ENCODE assay signal across 15 cellular contexts in the genomic region with DNA sequence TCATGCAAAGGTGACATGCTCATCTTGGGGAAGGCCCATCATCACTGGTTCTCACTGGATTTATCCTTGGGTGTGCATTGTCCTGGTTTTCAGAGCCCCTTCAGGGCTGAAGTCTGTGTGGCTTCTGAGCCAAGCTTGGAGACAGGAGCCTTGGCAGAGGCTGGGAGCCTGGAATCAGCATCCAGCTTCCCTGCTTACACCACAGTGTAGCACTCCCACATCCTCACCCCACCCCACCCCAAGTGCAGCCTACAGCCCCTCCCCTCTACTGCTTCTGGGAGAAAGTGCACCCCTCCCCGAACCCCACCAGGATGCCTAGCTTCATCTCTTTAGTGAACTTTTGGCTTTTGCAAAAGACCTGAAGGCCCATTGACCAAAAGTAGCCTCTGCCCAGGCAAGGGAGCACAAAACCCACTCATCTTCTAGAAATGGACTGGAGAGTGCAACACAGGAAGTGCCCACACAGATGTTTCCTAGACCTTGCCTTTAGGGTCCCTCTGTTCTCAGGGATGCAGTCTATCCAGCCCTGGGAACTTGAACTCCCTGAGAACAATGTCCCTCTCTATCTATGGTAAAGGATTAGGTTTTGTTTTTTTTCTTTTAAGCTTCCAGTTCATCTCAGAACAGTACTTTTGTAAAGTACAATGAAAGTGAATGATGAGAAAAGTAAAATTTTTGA.
DNase-seq lines count a peak whose midpoint lies in the region; ATAC-seq, FAIRE-seq and TF ChIP-seq lines count a peak whose summit lies in the region.
"Had no signal": no experiment of that assay in that cellular context is flagged by ENCODE, and none has a peak within 500 bp of the region (broad histone marks: within the 10 kb centered on the region; RNA-seq: fewer than 3 reads in every experiment).

No MANE protein-coding gene starts in this region.

- H3K4me2 ChIP-seq in HepG2 (ENCODE audit: low read depth, low read length) (no peak overlapping the region), GM12878 (ENCODE audit: control insufficient read depth, insufficient read depth) (peak overlapping the region; percentile 84)

- H3K36me3 ChIP-seq in liver (ENCODE audit: control insufficient read depth in 4 of 4, insufficient read depth in 3 of 4, low read depth in 1 of 4, low read length in 3 of 4) (no peaks in the 10 kb centered on the region), HepG2 (replicated peaks in 1 of 2; ENCODE audit: control insufficient read depth in 1 of 2, insufficient read depth in 2 of 2, low read length in 2 of 2) (no peaks in the 10 kb centered on the region), GM12878 (ENCODE audit: control insufficient read depth in 2 of 2, insufficient read depth in 2 of 2, low read length in 1 of 2) (no peaks in the 10 kb centered on the region), lower lobe of right lung (no peaks in the 10 kb centered on the region)
- H3K36me3 ChIP-seq: esophagus muscularis mucosa, uterus had no signal

- in situ Hi-C loops in HepG2 (cut with HindIII; ENCODE audit: extremely low pct_ligation_motif_present, low pct_unique_long_range_greater_than_20kb) = no loop called here
- in situ Hi-C loops in GM12878 (cut with MboI) = loop anchor here (5.0 kb wide), 3 partner anchors 52 to 183 kb away; no protein-coding TSS in a partner anchor

- no peak for TF ChIP-seq CTCF in liver (IDR thresholded peaks at IDR 0.05; ENCODE audit: low read depth, low read length, missing input control)
- TF ChIP-seq CTCF in HepG2 (CRISPR knock-in tag; IDR thresholded peaks at IDR 0.05) = no peak
- TF ChIP-seq CTCF in GM12878 (IDR thresholded peaks at IDR 0.05 in 2 of 3, conservative IDR thresholded peaks at IDR 0.05 in 1 of 3; ENCODE audit: control insufficient read depth in 2 of 3, extremely low read depth in 1 of 3, insufficient read depth in 1 of 3, low read depth in 3 of 3, low read length in 3 of 3) = no peak
- TF ChIP-seq CTCF in lower lobe of right lung (IDR thresholded peaks at IDR 0.05) = no peak

- H3K79me2 ChIP-seq in HepG2 (ENCODE audit: insufficient read depth, low read length) = no peaks in the 10 kb centered on the region
- peaks cover 2% of the 10 kb centered on the region; the same call in 1 of the 2 replicates for H3K79me2 ChIP-seq in GM12878 (ENCODE audit: control insufficient read depth, insufficient read depth, low read length)

- no peaks in the 10 kb centered on the region for H3K27me3 ChIP-seq in liver (ENCODE audit: control insufficient read depth in 4 of 4, insufficient read depth in 4 of 4, low read length in 3 of 4)
- H3K27me3 ChIP-seq in HepG2 (ENCODE audit: control insufficient read depth in 1 of 2, insufficient read depth in 2 of 2, low read length in 2 of 2) = no peaks in the 10 kb centered on the region
- H3K27me3 ChIP-seq in GM12878 (replicated peaks in 1 of 2; ENCODE audit: control insufficient read depth in 2 of 2, insufficient read depth in 2 of 2, low read length in 1 of 2) = no peaks in the 10 kb centered on the region
- no peaks in the 10 kb centered on the region for H3K27me3 ChIP-seq in lower lobe of right lung (ENCODE audit: low read depth)
- H3K27me3 ChIP-seq: esophagus muscularis mucosa, uterus had no signal

- POLR2A ChIA-PET in HepG2 (lab: Yijun Ruan, JAX) (no interaction called here), GM12878 (lab: Charles Lee) (interaction anchor here (0.6 to 7.3 kb wide), 9 partner anchors 52 to 159 kb away, joined by 3 to 59 read pairs (median 5); no protein-coding TSS in a partner anchor)

- CTCF ChIA-PET in HepG2 (lab: Yijun Ruan, JAX; ENCODE audit: low intra/inter-chr PET ratio, low total read pairs) (no interaction called here), GM12878 (lab: Yijun Ruan, JAX) (interaction anchor here (0.6 to 10.7 kb wide), 13 partner anchors 24 to 625 kb away, joined by 3 to 102 read pairs (median 8); no protein-coding TSS in a partner anchor)

- BruUV-seq in HepG2 (replicated peaks; lab: Mats Ljungman, UMichigan) (no TSS peak), GM12878 (replicated peaks; lab: Mats Ljungman, UMichigan) (no TSS peak)

- DNase-seq in HepG2 (ENCODE audit: low spot score) = no peak
- no peak for DNase-seq in GM12878 (ENCODE audit: low read depth, low spot score)
- no peak for DNase-seq in lower lobe of right lung
- DNase-seq in dedifferentiated amniotic fluid mesenchymal stem cell (ENCODE audit: extremely low spot score) = no peak
- no peak for DNase-seq in HPDE6-E6E7 (ENCODE audit: extremely low spot score)
- no peak for DNase-seq in SIG-M5 (lab: John Stamatoyannopoulos, UW)
- no peak for DNase-seq in RCC 7860 (ENCODE audit: low spot score)
- DNase-seq: activated CD4-positive, alpha-beta T cell treated with anti-CD3 and anti-CD28 coated beads, Interleukin-2, amount 50 U/mL, for 1 hour; activated effector memory CD4-positive, alpha-beta T cell treated with anti-CD3 and anti-CD28 coated beads, Interleukin-2, amount 50 U/mL, for 16 hours; mucosa of descending colon; NCI-H1092; stimulated activated CD4-positive, alpha-beta T cell treated with anti-CD3 and anti-CD28 coated beads, Interleukin-1b, Interleukin-23, amount 100 ng/mL, for 48 hours had no signal

- H3K9me3 ChIP-seq in liver (ENCODE audit: control insufficient read depth in 4 of 4, low read length in 3 of 4) (no peaks in the 10 kb centered on the region), HepG2 (ENCODE audit: low read length) (no peaks in the 10 kb centered on the region), GM12878 (replicated peaks; ENCODE audit: control insufficient read depth, insufficient read depth, low read length) (no peaks in the 10 kb centered on the region), lower lobe of right lung (no peaks in the 10 kb centered on the region)
- H3K9me3 ChIP-seq: esophagus muscularis mucosa, mucosa of descending colon, uterus had no signal

- TF ChIP-seq RAD21 in liver (IDR thresholded peaks at IDR 0.05) (peak in 1 of 2 donors; percentile 49), HepG2 (CRISPR knock-in tag; IDR thresholded peaks at IDR 0.05) (no peak), GM12878 (IDR thresholded peaks at IDR 0.05; ENCODE audit: insufficient read depth, low read depth, low read length) (no peak)

- FAIRE-seq in HepG2 (lab: Jason Lieb, UNC) (no peak), GM12878 (lab: Jason Lieb, UNC) (no peak), RCC 7860 (lab: Jason Lieb, UNC) (no peak)

- TF ChIP-seq EP300 in HepG2 (IDR thresholded peaks at IDR 0.05; ENCODE audit: low read depth in 2 of 2, low read length in 2 of 2) (no peak), HepG2 (CRISPR knock-in tag; IDR thresholded peaks at IDR 0.05; ENCODE audit: borderline replicate concordance) (no peak), GM12878 (IDR thresholded peaks at IDR 0.05; ENCODE audit: borderline replicate concordance in 1 of 2, control insufficient read depth in 1 of 2, low read depth in 2 of 2, low read length in 2 of 2) (no peak)

- H3K27ac ChIP-seq in liver (ENCODE audit: low read depth in 1 of 2, low read length in 2 of 2) (peak overlapping the region in 1 of 2 donors; percentile 9), HepG2 (ENCODE audit: extremely low read length, insufficient read depth, low read length) (no peak overlapping the region), GM12878 (ENCODE audit: control insufficient read depth, insufficient read depth) (peak overlapping the region; percentile 93), lower lobe of right lung (peak overlapping the region; percentile 64)

- no peaks in the 10 kb centered on the region for H4K20me1 ChIP-seq in HepG2 (ENCODE audit: insufficient read depth, low read length)
- H4K20me1 ChIP-seq in GM12878 (ENCODE audit: control insufficient read depth, insufficient read depth) = no peaks in the 10 kb centered on the region

- no peak for TF ChIP-seq POLR2A in HepG2 (IDR thresholded peaks at IDR 0.05; ENCODE audit: insufficient read depth in 1 of 2, low read depth in 2 of 2, low read length in 2 of 2)
- no peak for TF ChIP-seq POLR2A in GM12878 (IDR thresholded peaks at IDR 0.05; ENCODE audit: low read depth, low read length)

- H3K4me1 ChIP-seq in liver (ENCODE audit: control insufficient read depth in 4 of 4, insufficient read depth in 4 of 4, low read length in 3 of 4) (peaks cover 0 to 15% (median 8%) of the 10 kb centered on the region in 4 donors), HepG2 (ENCODE audit: insufficient read depth, low read length) (no peaks in the 10 kb centered on the region), GM12878 (ENCODE audit: control insufficient read depth, insufficient read depth, low read length) (peaks cover 87% of the 10 kb centered on the region), lower lobe of right lung (peaks cover 47% of the 10 kb centered on the region)
- H3K4me1 ChIP-seq: uterus had no signal

- ATAC-seq in HepG2 = no peak
- ATAC-seq in GM12878 = no peak
- ATAC-seq in lower lobe of right lung = peak in 1 of 2 donors; percentile 26

- H3K4me3 ChIP-seq in liver (ENCODE audit: low read depth in 1 of 3, low read length in 3 of 3) = no peak overlapping the region
- no peak overlapping the region for H3K4me3 ChIP-seq in HepG2 (replicated peaks in 1 of 3; ENCODE audit: insufficient read depth in 1 of 3, low read depth in 2 of 3, low read length in 3 of 3)
- H3K4me3 ChIP-seq in GM12878 = no peak overlapping the region
- no peak overlapping the region for H3K4me3 ChIP-seq in lower lobe of right lung
- H3K4me3 ChIP-seq: esophagus muscularis mucosa, mucosa of descending colon, uterus had no signal

- WGBS in liver = 82% methylated on average over 1 of the region's 1 CpG
- 25% methylated on average over 1 of the region's 1 CpG for WGBS in HepG2 (ENCODE audit: low lambda C conversion rate)
- 100% methylated on average over 1 of the region's 1 CpG for WGBS in GM12878 (ENCODE audit: insufficient coverage, insufficient replicate concordance, low lambda C conversion rate, missing lambda C conversion rate)

- no peak overlapping the region for H2AFZ ChIP-seq in HepG2 (ENCODE audit: low read length)
- peak overlapping the region; percentile 9 for H2AFZ ChIP-seq in GM12878 (ENCODE audit: control insufficient read depth, low read depth, low read length)

- RAD21 ChIA-PET in GM12878 (lab: Charles Lee; ENCODE audit: unreplicated experiment) = interaction anchor here (1.3 to 8.7 kb wide), 12 partner anchors 35 to 188 kb away, joined by 3 to 137 read pairs (median 32); no protein-coding TSS in a partner anchor

- intact Hi-C loops in HepG2 (cut with micrococcal nuclease; ENCODE audit: unreplicated experiment) (no loop called here), GM12878 (cut with micrococcal nuclease; ENCODE audit: unreplicated experiment) (loop anchor here (5.0 kb wide), 1 partner anchor 557 kb away; no protein-coding TSS in a partner anchor), lower lobe of right lung (cut with DNase I) (no loop called here)

- SMC1A ChIA-PET in GM12878 (lab: Charles Lee; ENCODE audit: uncharacterized antibody, unreplicated experiment) = interaction anchor here (0.7 to 12.2 kb wide), 14 partner anchors 13 to 1047 kb away, joined by 3 to 423 read pairs (median 8); no protein-coding TSS in a partner anchor

- H3K9ac ChIP-seq in liver (ENCODE audit: low read depth in 1 of 2, low read length in 2 of 2) = no peak overlapping the region
- no peak overlapping the region for H3K9ac ChIP-seq in HepG2 (ENCODE audit: insufficient read depth, low read depth, low read length)
- peak overlapping the region; percentile 26 for H3K9ac ChIP-seq in GM12878 (ENCODE audit: control insufficient read depth, insufficient read depth, low read length)

TF ChIP-seq in GM12878, 131 proteins besides CTCF, POLR2A, EP300 and RAD21 (continues in another document):
- TF ChIP-seq ATF7 (IDR thresholded peaks at IDR 0.05; ENCODE audit: low read depth) (no peak), SMARCA5 (IDR thresholded peaks at IDR 0.05) (no peak)
